In the genomic region with DNA sequence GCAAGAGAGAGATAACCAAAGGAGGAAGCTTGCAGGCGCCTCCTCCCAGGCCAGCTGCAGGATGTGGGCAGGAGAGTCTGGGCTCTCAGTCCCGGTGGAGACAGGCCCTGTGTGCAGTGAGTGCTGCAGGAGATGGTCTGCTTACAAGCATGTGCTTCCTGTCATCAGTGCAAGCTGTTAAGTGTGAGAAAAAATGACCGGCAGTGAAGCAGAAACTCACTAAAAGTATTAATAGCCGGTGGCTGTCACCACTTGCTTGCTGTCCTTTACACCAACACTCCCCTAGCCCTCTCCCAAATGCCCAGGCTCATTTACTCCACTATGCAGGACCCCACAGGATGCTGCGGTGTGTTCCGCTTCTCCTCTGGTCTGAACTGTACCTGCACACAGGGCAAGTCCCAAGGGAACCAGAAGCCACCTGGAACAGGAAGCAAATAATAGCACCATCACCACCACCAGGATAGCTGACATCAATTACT, we compare ENCODE assay signal across 8 cellular contexts.
A peak's percentile ranks its signal among the peaks of the same experiment; 100 is the strongest.
DNase-seq lines count a peak whose midpoint lies in the region; ATAC-seq and TF ChIP-seq lines count a peak whose summit lies in the region.

No MANE protein-coding gene starts in this region.

- no peak overlapping the region for H3K4me3 Mint-ChIP-seq in CD8-positive, alpha-beta memory T cell

- H3K4me1 ChIP-seq in MM.1S (ENCODE audit: low read length) (peaks cover 4% of the 10 kb centered on the region; the same call in 1 of the 2 replicates), PC-9 (replicated peaks; ENCODE audit: insufficient read depth) (no peaks in the 10 kb centered on the region)
- no peaks in the 10 kb centered on the region for H3K4me1 ChIP-seq in CD8-positive, alpha-beta memory T cell (ENCODE audit: insufficient read depth, low read length)

- no TSS peak for BruUV-seq in PC-9 (replicated peaks; lab: Mats Ljungman, UMichigan)

- no peaks in the 10 kb centered on the region for H3K36me3 ChIP-seq in MM.1S (replicated peaks; ENCODE audit: insufficient read depth, low read length)
- H3K36me3 ChIP-seq in PC-9 (ENCODE audit: low read depth): no peaks in the 10 kb centered on the region
- no peaks in the 10 kb centered on the region for H3K36me3 ChIP-seq in CD8-positive, alpha-beta memory T cell (ENCODE audit: insufficient read depth, low read length)

- no peak overlapping the region; the same call in 1 of the 2 replicates for H3K27ac ChIP-seq in MM.1S (ENCODE audit: low read length)
- no peak overlapping the region for H3K27ac ChIP-seq in PC-9
- H3K27ac ChIP-seq in CD8-positive, alpha-beta memory T cell (ENCODE audit: low read depth, low read length): no peak overlapping the region

- H3K27me3 Mint-ChIP-seq in CD8-positive, alpha-beta memory T cell: peaks cover 5 to 26% of the 10 kb centered on the region in 2 donors

- 0 out of 2 replicates have a peak overlapping the region, but pooled peaks have one; percentile 33 for H2AFZ ChIP-seq in MM.1S (ENCODE audit: low read length)
- H2AFZ ChIP-seq in PC-9: no peak overlapping the region

- H4K20me1 ChIP-seq in MM.1S (ENCODE audit: insufficient read depth, low read length): no peaks in the 10 kb centered on the region
- H4K20me1 ChIP-seq in PC-9 (ENCODE audit: insufficient read depth): no peaks in the 10 kb centered on the region

- peak overlapping the region; percentile 19; the same call in 1 of the 2 replicates for H3K4me2 ChIP-seq in MM.1S (ENCODE audit: low read depth, low read length)
- H3K4me2 ChIP-seq in PC-9: no peak overlapping the region

- intact Hi-C loops in PC-9 (cut with micrococcal nuclease; ENCODE audit: unreplicated experiment): no loop called here

- peak; percentile 69 for DNase-seq in MM.1S
- DNase-seq in germinal center (ENCODE audit: low spot score): peak; percentile 68
- DNase-seq in hepatic stellate cell (ENCODE audit: low spot score): no peak
- no peak for DNase-seq in PC-9
- no peak for DNase-seq in CD8-positive, alpha-beta memory T cell
- no peak for DNase-seq in AG20443 (ENCODE audit: low spot score)

- no peaks in the 10 kb centered on the region for H3K79me2 ChIP-seq in MM.1S (ENCODE audit: low read length)
- H3K79me2 ChIP-seq in PC-9 (ENCODE audit: low read depth): no peaks in the 10 kb centered on the region

- TF ChIP-seq CTCF in MM.1S (IDR thresholded peaks at IDR 0.05; ENCODE audit: low read length) (no peak), PC-9 (conservative IDR thresholded peaks at IDR 0.05) (no peak)

- POLR2A ChIA-PET in PC-9 (lab: Charles Lee; ENCODE audit: unreplicated experiment): no interaction called here
- POLR2A ChIA-PET in CD8-positive, alpha-beta memory T cell (lab: Charles Lee): interaction anchor here (0.6 kb wide), 1 partner anchor 292 kb away, joined by 3 read pairs; no protein-coding TSS in a partner anchor

- CTCF ChIA-PET in PC-9 (lab: Charles Lee): no interaction called here
- CTCF ChIA-PET in CD8-positive, alpha-beta memory T cell (lab: Charles Lee): interaction anchor here (1.2 kb wide), 1 partner anchor 10 kb away, joined by 3 read pairs; no protein-coding TSS in a partner anchor

- H3K4me1 Mint-ChIP-seq in CD8-positive, alpha-beta memory T cell: peaks cover 0 to 9% (median 3%) of the 10 kb centered on the region in 3 donors

- H3K27ac Mint-ChIP-seq in CD8-positive, alpha-beta memory T cell: peak overlapping the region in 1 of 8 donors; percentile 25

- H3K27me3 ChIP-seq in MM.1S (replicated peaks; ENCODE audit: insufficient read depth, low read length) (no peaks in the 10 kb centered on the region), PC-9 (ENCODE audit: insufficient read depth, low read depth) (peaks cover 36% of the 10 kb centered on the region)
- no peaks in the 10 kb centered on the region for H3K27me3 ChIP-seq in CD8-positive, alpha-beta memory T cell (ENCODE audit: insufficient read depth, low read length, poor library complexity, severe bottlenecking)

- H3K36me3 Mint-ChIP-seq in CD8-positive, alpha-beta memory T cell: no peaks in the 10 kb centered on the region

- ATAC-seq in GM18511 (IDR thresholded peaks at IDR 0.05; ENCODE audit: unreplicated experiment): peak; percentile 93
- peak; percentile 96 for ATAC-seq in GM21825 (IDR thresholded peaks at IDR 0.05; ENCODE audit: unreplicated experiment)

- no peaks in the 10 kb centered on the region for H3F3A ChIP-seq in MM.1S (ENCODE audit: insufficient read depth, low read length)
- H3F3A ChIP-seq in PC-9 (ENCODE audit: insufficient read depth, low read depth): no peaks in the 10 kb centered on the region

- H3K9me2 ChIP-seq in MM.1S (replicated peaks; ENCODE audit: insufficient read depth, low read length) (no peaks in the 10 kb centered on the region), PC-9 (ENCODE audit: insufficient read depth) (no peaks in the 10 kb centered on the region)

- H3K9me3 ChIP-seq in MM.1S (replicated peaks; ENCODE audit: insufficient read depth, low read length) (no peaks in the 10 kb centered on the region), PC-9 (ENCODE audit: insufficient read depth, low read depth) (no peaks in the 10 kb centered on the region)
- H3K9me3 ChIP-seq in CD8-positive, alpha-beta memory T cell (ENCODE audit: low read length): no peaks in the 10 kb centered on the region

- H3K9me3 Mint-ChIP-seq in CD8-positive, alpha-beta memory T cell: peaks cover 0 to 2% (median 0%) of the 10 kb centered on the region in 5 donors

- H3K9ac ChIP-seq in MM.1S (ENCODE audit: low read length): no peak overlapping the region

- no peak overlapping the region for H3K4me3 ChIP-seq in MM.1S (ENCODE audit: low read length)
- no peak overlapping the region for H3K4me3 ChIP-seq in PC-9
- no peak overlapping the region for H3K4me3 ChIP-seq in CD8-positive, alpha-beta memory T cell (ENCODE audit: low read length)

Comparison
In these comparisons a context has a peak if more than half of its experiments do, and no peak if none do; other contexts are left out.
1. DNase-seq: peak in MM.1S (single experiment) and germinal center (single experiment); none in hepatic stellate cell (single experiment), PC-9 (0 of 2), CD8-positive, alpha-beta memory T cell (0 of 5) and AG20443 (single experiment).